In the genomic region with DNA sequence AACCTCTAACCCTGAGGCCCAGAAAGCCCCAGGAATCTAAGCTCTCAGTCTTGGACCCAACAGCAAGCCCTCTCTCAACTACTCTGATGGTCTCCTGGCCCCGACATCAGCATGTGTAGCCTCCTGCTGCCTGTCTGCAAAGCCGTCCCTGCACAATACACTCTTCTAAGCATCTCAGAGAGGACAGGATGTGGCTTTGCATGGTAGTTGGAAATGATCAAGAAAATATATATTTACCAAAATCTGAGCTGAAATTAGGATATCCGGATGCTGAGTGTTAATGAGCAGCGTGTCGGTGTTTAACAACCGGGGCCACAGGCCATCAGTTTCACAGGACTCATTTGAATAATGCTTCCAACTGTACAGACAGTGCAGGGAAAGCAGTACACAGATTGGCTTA, we compare ENCODE assay signal across 19 cellular contexts. TPM values are rescaled to one million over a fixed set of nuclear protein-coding genes. Genes with fewer than 3 reads are reported as not detected.
A peak's percentile ranks its signal among the peaks of the same experiment; 100 is the strongest.
DNase-seq lines count a peak whose midpoint lies in the region; TF ChIP-seq lines count a peak whose summit lies in the region.
"Had no signal": no experiment of that assay in that cellular context is flagged by ENCODE, and none has a peak within 500 bp of the region (broad histone marks: within the 10 kb centered on the region; RNA-seq: fewer than 3 reads in every experiment).

No MANE protein-coding gene starts in this region.

- no peak overlapping the region for H3K4me2 ChIP-seq in mesendoderm (ENCODE audit: low read length)
- H3K4me2 ChIP-seq in neural progenitor cell = no peak overlapping the region
- H3K4me2 ChIP-seq: KMS-11 had no signal

- H3K27ac Mint-ChIP-seq in neural progenitor cell = no peak overlapping the region
- H3K27ac Mint-ChIP-seq: CD4-positive, alpha-beta memory T cell; T-helper 1 cell treated with Interleukin-12 subunit alpha and Interleukin-12 subunit beta and Interleukin-4 antibody, amounts not matched to agents 30 μg/mL and 1 μg/mL, for 36 hours had no signal

- no peak overlapping the region for H3K9ac ChIP-seq in mesendoderm (ENCODE audit: low read length)
- no peak overlapping the region for H3K9ac ChIP-seq in neural progenitor cell
- H3K9ac ChIP-seq: KMS-11 had no signal

- H3K4me1 ChIP-seq in mesendoderm (ENCODE audit: control insufficient read depth, low read depth, low read length) = no peaks in the 10 kb centered on the region
- no peaks in the 10 kb centered on the region for H3K4me1 ChIP-seq in neural progenitor cell

- H3K79me2 ChIP-seq in mesendoderm (ENCODE audit: control insufficient read depth, insufficient read depth, low read length) (no peaks in the 10 kb centered on the region), neural progenitor cell (ENCODE audit: low read depth) (no peaks in the 10 kb centered on the region)

- H3K27ac ChIP-seq in C4-2B = peak overlapping the region; percentile 58; the same call in 1 of the 2 replicates
- peak overlapping the region; percentile 97 for H3K27ac ChIP-seq in VCaP
- H3K27ac ChIP-seq in mesendoderm (ENCODE audit: low read depth, low read length) = no peak overlapping the region
- no peak overlapping the region for H3K27ac ChIP-seq in neural progenitor cell
- H3K27ac ChIP-seq: KMS-11 had no signal

- no peaks in the 10 kb centered on the region for H3F3A ChIP-seq in neural progenitor cell (ENCODE audit: low read depth)

- H2BK5ac ChIP-seq in mesendoderm (ENCODE audit: low read length) = no peak overlapping the region

- no peak overlapping the region for H3K56ac ChIP-seq in mesendoderm (ENCODE audit: low read length)

- no peaks in the 10 kb centered on the region for H3K36me3 ChIP-seq in mesendoderm (ENCODE audit: control insufficient read depth, insufficient read depth, low read length)
- H3K36me3 ChIP-seq in neural progenitor cell = no peaks in the 10 kb centered on the region
- H3K36me3 ChIP-seq: MG63 had no signal

- H3K4ac ChIP-seq in mesendoderm (ENCODE audit: low read depth, low read length) = no peak overlapping the region

- H3K4me3 ChIP-seq in Jurkat, Clone E6-1 (ENCODE audit: low read length) = no peak overlapping the region
- H3K4me3 ChIP-seq in mesendoderm (ENCODE audit: low read length) (no peak overlapping the region), neural progenitor cell (no peak overlapping the region)
- H3K4me3 ChIP-seq: MG63 had no signal

- DNase-seq in Jurkat, Clone E6-1 (ENCODE audit: low read depth, low spot score) = peak; percentile 24
- no peak for DNase-seq in mesendoderm
- DNase-seq in HuH-7 (ENCODE audit: low spot score) = no peak
- DNase-seq in neural progenitor cell (ENCODE audit: low spot score) = no peak
- DNase-seq in SK-N-DZ (ENCODE audit: low spot score) = no peak
- DNase-seq: ACHN; AML-193; CD4-positive, alpha-beta memory T cell; GF-D8; GOT3; MG63; NCI-H1092; NCI-H1694 treated with DMSO at 0.1 percent for 48 hours; NCI-H446 treated with DMSO at 0.1 percent for 48 hours; NCI-H82 had no signal

- no peak overlapping the region for H3K18ac ChIP-seq in mesendoderm (ENCODE audit: low read length)

- no peak overlapping the region for H3K4me3 Mint-ChIP-seq in neural progenitor cell
- H3K4me3 Mint-ChIP-seq: CD4-positive, alpha-beta memory T cell; T-helper 1 cell treated with Interleukin-12 subunit alpha and Interleukin-12 subunit beta and Interleukin-4 antibody, amounts not matched to agents 30 μg/mL and 1 μg/mL, for 36 hours had no signal

- H2BK120ac ChIP-seq in mesendoderm (ENCODE audit: low read depth, low read length) = no peak overlapping the region

- H2AK5ac ChIP-seq in mesendoderm (ENCODE audit: low read length) = no peak overlapping the region

- H2BK15ac ChIP-seq in mesendoderm (replicated peaks; ENCODE audit: low read depth) = peak overlapping the region; percentile 25

- no peak for TF ChIP-seq CTCF in C4-2B (conservative IDR thresholded peaks at IDR 0.05)
- no peak for TF ChIP-seq CTCF in VCaP (conservative IDR thresholded peaks at IDR 0.05)
- TF ChIP-seq CTCF in neural progenitor cell (IDR thresholded peaks at IDR 0.05) = no peak

- H3K79me1 ChIP-seq in mesendoderm (ENCODE audit: low read length) = no peaks in the 10 kb centered on the region

- H3K9me3 Mint-ChIP-seq in neural progenitor cell = peaks cover 20% of the 10 kb centered on the region

- H3K23ac ChIP-seq in mesendoderm (ENCODE audit: low read length) = no peak overlapping the region

- H4K8ac ChIP-seq in mesendoderm (ENCODE audit: low read depth, low read length) = no peak overlapping the region

- H3K27me3 ChIP-seq in mesendoderm (ENCODE audit: insufficient read depth, low read length, poor library complexity) (no peaks in the 10 kb centered on the region), neural progenitor cell (no peaks in the 10 kb centered on the region)
- H3K27me3 ChIP-seq: MG63 had no signal

- H4K20me1 ChIP-seq in neural progenitor cell (ENCODE audit: low read depth) = no peaks in the 10 kb centered on the region

- H3K9me3 ChIP-seq in neural progenitor cell (ENCODE audit: low read depth) = no peaks in the 10 kb centered on the region

- H4K5ac ChIP-seq in mesendoderm (ENCODE audit: low read length) = no peak overlapping the region

- H2AFZ ChIP-seq in neural progenitor cell (replicated peaks) = no peak overlapping the region

- no peaks in the 10 kb centered on the region for H3K36me3 Mint-ChIP-seq in neural progenitor cell

- H3K27me3 Mint-ChIP-seq in neural progenitor cell (ENCODE audit: insufficient read depth, low read depth) = peaks cover 4% of the 10 kb centered on the region

- no peaks in the 10 kb centered on the region for H3K4me1 Mint-ChIP-seq in neural progenitor cell
- H3K4me1 Mint-ChIP-seq: CD4-positive, alpha-beta memory T cell had no signal

- no CpG with 5 or more reads among the region's 6 CpGs for WGBS in mesendoderm (ENCODE audit: extremely low coverage, insufficient coverage, low lambda C conversion rate)

RNA-seq across cellular contexts. Expression of gene SIM2, which starts 59.1 kb away (rescaled TPM):
- 0.26 TPM for polyA plus RNA-seq in Jurkat, Clone E6-1 (2012; ENCODE audit: insufficient read depth, insufficient read length)
- 0.04 TPM for polyA plus RNA-seq in mesendoderm (2013, experiment 1 of 2)
- polyA plus RNA-seq in mesendoderm (2013, experiment 2 of 2) = 0.01 TPM
- not detected in 2 replicates for total RNA-seq in neural progenitor cell (ENCODE audit: low replicate concordance)
- not detected in 2 replicates for polyA plus RNA-seq in SK-N-DZ (2014; cell fraction: cytosol; rRNA removed)
- not detected in 2 replicates for polyA plus RNA-seq in SK-N-DZ (2014; cell fraction: nucleus; rRNA removed)
- total RNA-seq: CD4-positive, alpha-beta memory T cell had no signal

Comparison
In these comparisons a context has a peak if more than half of its experiments do, and no peak if none do; other contexts are left out.
1. H3K27ac ChIP-seq: peak in C4-2B (single experiment) and VCaP (single experiment); none in mesendoderm (single experiment) and neural progenitor cell (single experiment).